ENCODE assay signal across 24 cellular contexts in genomic region chr3:14097616-14098391, GRCh38.
"Had no signal": no experiment of that assay in that cellular context is flagged by ENCODE, and none has a peak within 500 bp of the region (broad histone marks: within the 10 kb centered on the region; RNA-seq: fewer than 3 reads in every experiment).

No MANE protein-coding gene starts in this region.

- H3K36me3 ChIP-seq: colonic mucosa, esophagus muscularis mucosa, gastrocnemius medialis, gastroesophageal sphincter, heart left ventricle, heart right ventricle had no signal

- DNase-seq: colonic mucosa; cortex of kidney; dermis blood vessel endothelial cell; dorsolateral prefrontal cortex; effector CD4-positive, alpha-beta T cell; effector CD8-positive, alpha-beta T cell; effector memory CD4-positive, alpha-beta T cell; effector memory CD8-positive, alpha-beta T cell; endodermal cell; erythroblast; esophagus squamous epithelium; foreskin fibroblast; foreskin melanocyte; gastrocnemius medialis; glutamatergic neuron; head of caudate nucleus; heart left ventricle; heart right ventricle had no signal

- H3K27ac ChIP-seq: colonic mucosa, coronary artery, dorsolateral prefrontal cortex, epithelial cell of prostate, esophagus muscularis mucosa, esophagus squamous epithelium, foreskin keratinocyte, gastrocnemius medialis, gastroesophageal sphincter, heart left ventricle, heart right ventricle had no signal

- H3K4me1 ChIP-seq: colonic mucosa, esophagus muscularis mucosa, esophagus squamous epithelium, foreskin keratinocyte, gastrocnemius medialis, gastroesophageal sphincter, heart left ventricle, heart right ventricle had no signal

- H3K4me3 ChIP-seq: colonic mucosa, coronary artery, dorsolateral prefrontal cortex, esophagus muscularis mucosa, esophagus squamous epithelium, gastrocnemius medialis, gastroesophageal sphincter, heart left ventricle, heart right ventricle had no signal

- H3K9me3 ChIP-seq: colonic mucosa, gastrocnemius medialis had no signal

- ATAC-seq: effector memory CD8-positive, alpha-beta T cell; esophagus mucosa; foreskin keratinocyte; gastrocnemius medialis; gastroesophageal sphincter; heart left ventricle; heart right ventricle had no signal
